In the genomic region with DNA sequence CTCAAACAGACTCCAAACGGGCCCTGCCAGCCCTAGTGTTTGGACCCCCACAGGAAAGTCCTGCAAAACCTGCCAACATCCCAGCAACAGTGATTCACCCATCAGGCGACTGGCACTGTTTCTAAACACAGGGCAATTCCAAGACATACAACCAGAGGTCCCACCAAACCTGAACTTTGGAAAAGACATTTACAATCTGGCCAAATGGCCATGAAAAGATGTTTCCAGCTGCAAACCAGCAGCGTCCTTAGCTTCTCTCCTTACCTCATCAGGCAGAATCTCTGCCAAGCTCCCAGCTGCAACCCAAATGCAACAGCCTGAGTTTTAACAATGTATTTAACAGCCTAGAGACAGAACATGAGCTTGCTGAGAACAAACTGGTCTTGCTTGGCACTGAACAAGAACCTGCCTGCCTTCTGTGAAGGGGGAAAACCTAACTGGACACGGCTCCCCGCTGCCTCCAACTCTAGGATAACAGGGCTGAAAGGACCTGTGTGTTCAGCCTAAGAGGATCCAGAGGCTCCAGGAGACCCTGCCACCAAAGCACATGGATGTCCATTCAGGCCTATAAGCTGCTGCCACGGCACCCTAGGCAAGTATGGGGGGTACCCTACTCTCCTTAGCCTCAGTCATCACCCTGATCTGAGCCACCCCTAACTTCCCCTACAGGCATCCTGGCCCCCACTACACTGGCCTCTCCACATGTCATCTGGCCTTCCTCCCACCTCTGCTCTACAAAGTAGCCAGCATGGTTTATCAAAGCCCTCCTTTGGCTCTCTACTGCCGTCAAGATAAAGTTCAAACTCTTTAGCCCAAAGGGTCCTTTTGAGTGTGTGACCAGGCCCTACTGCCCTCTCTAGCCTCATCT, we compare ENCODE assay signal across 11 cellular contexts. TPM values are rescaled to one million over a fixed set of nuclear protein-coding genes. Genes with fewer than 3 reads are reported as not detected.
DNase-seq lines count a peak whose midpoint lies in the region; ATAC-seq and TF ChIP-seq lines count a peak whose summit lies in the region.
"Had no signal": no experiment of that assay in that cellular context is flagged by ENCODE, and none has a peak within 500 bp of the region (broad histone marks: within the 10 kb centered on the region; RNA-seq: fewer than 3 reads in every experiment).

No MANE protein-coding gene starts in this region.

- POLR2A ChIA-PET in BJ (lab: Charles Lee), result interaction anchor here (0.8 kb wide), 1 partner anchor 276 kb away, joined by 3 read pairs; no protein-coding TSS in a partner anchor

- H3K4me3 ChIP-seq in BJ (ENCODE audit: low read depth, low read length), result no peak overlapping the region
- no peak overlapping the region for H3K4me3 ChIP-seq in esophagus muscularis mucosa
- no peak overlapping the region for H3K4me3 ChIP-seq in thyroid gland (replicated peaks in 1 of 3)
- H3K4me3 ChIP-seq: gastrocnemius medialis had no signal

- peak overlapping the region; percentile 16 for H3K27ac Mint-ChIP-seq in nephron progenitor cell

- no peak overlapping the region for H3K4me3 Mint-ChIP-seq in nephron progenitor cell

- TF ChIP-seq POLR2A in esophagus muscularis mucosa (IDR thresholded peaks at IDR 0.05; ENCODE audit: low read depth), result no peak
- TF ChIP-seq POLR2A in thyroid gland (IDR thresholded peaks at IDR 0.05), result no peak

- H3K27ac ChIP-seq in esophagus muscularis mucosa (replicated peaks in 1 of 4), result peak overlapping the region; percentile 75 to 96 (median 92)
- H3K27ac ChIP-seq in thyroid gland, result no peak overlapping the region

- peaks cover 6% of the 10 kb centered on the region for H3K36me3 Mint-ChIP-seq in nephron progenitor cell (ENCODE audit: low read depth)

- CTCF ChIA-PET in BJ (lab: Yijun Ruan, JAX), result interaction anchor here (0.6 to 1.7 kb wide), 4 partner anchors 10 to 554 kb away, joined by 3 read pairs; no protein-coding TSS in a partner anchor

- TF ChIP-seq EP300 in esophagus muscularis mucosa (IDR thresholded peaks at IDR 0.05), result no peak

- peaks cover 32% of the 10 kb centered on the region for H3K4me1 Mint-ChIP-seq in nephron progenitor cell

- ATAC-seq in HG03565 (IDR thresholded peaks at IDR 0.05; ENCODE audit: unreplicated experiment) (peak; percentile 7), GM18502 (IDR thresholded peaks at IDR 0.05; ENCODE audit: poor library complexity, unreplicated experiment) (no peak), HG03139 (IDR thresholded peaks at IDR 0.05; ENCODE audit: unreplicated experiment) (no peak)

- H3K9me3 ChIP-seq in esophagus muscularis mucosa, result no peaks in the 10 kb centered on the region
- no peaks in the 10 kb centered on the region for H3K9me3 ChIP-seq in thyroid gland
- H3K9me3 ChIP-seq: gastrocnemius medialis had no signal

- DNase-seq in BJ (ENCODE audit: low read depth), result peak; percentile 73
- DNase-seq in esophagus muscularis mucosa (ENCODE audit: extremely low spot score), result no peak
- no peak for DNase-seq in nephron progenitor cell
- no peak for DNase-seq in thyroid gland
- DNase-seq in NCI-H146 treated with DMSO at 0.1 percent for 48 hours (lab: John Stamatoyannopoulos, UW; ENCODE audit: unreplicated experiment), result no peak
- DNase-seq: NCI-H2029 treated with DMSO at 0.1 percent for 48 hours; stimulated activated CD4-positive, alpha-beta T cell treated with anti-CD3 and anti-CD28 coated beads, Interleukin-4, amount 100 ng/mL, for 4 hours had no signal

- H3K4me1 ChIP-seq in esophagus muscularis mucosa (peaks cover 84 to 95% (median 88%) of the 10 kb centered on the region in 4 donors), thyroid gland (peaks cover 22 to 44% of the 10 kb centered on the region in 2 donors)

- H3K36me3 ChIP-seq in BJ (ENCODE audit: control insufficient read depth, insufficient read depth, low read length), result peaks cover 12% of the 10 kb centered on the region
- peaks cover 0 to 14% (median 12%) of the 10 kb centered on the region in 4 donors for H3K36me3 ChIP-seq in esophagus muscularis mucosa
- H3K36me3 ChIP-seq in thyroid gland, result peaks cover 3 to 7% of the 10 kb centered on the region in 2 donors
- H3K36me3 ChIP-seq: gastrocnemius medialis had no signal

- no peaks in the 10 kb centered on the region for H3K9me3 Mint-ChIP-seq in nephron progenitor cell

- TF ChIP-seq CTCF in BJ (IDR thresholded peaks at IDR 0.05; ENCODE audit: insufficient read depth, low read depth, low read length) (peak; percentile 28; the same call in 1 of the 2 replicates), esophagus muscularis mucosa (IDR thresholded peaks at IDR 0.05) (peak; percentile 27 to 44 (median 28)), nephron progenitor cell (IDR thresholded peaks at IDR 0.05) (no peak), thyroid gland (IDR thresholded peaks at IDR 0.05) (no peak)

- WGBS in esophagus muscularis mucosa, result 29% methylated on average over 4 of the region's 7 CpGs
- 69 to 88% methylated on average over 4 to 7 of the region's 7 CpGs for WGBS in thyroid gland, 2 donors

- peaks cover 9% of the 10 kb centered on the region for H3K27me3 Mint-ChIP-seq in nephron progenitor cell (ENCODE audit: low read depth, poor library complexity)

- no peaks in the 10 kb centered on the region for H3K27me3 ChIP-seq in BJ (ENCODE audit: control insufficient read depth, insufficient read depth, low read length)
- H3K27me3 ChIP-seq in esophagus muscularis mucosa, result no peaks in the 10 kb centered on the region
- H3K27me3 ChIP-seq in thyroid gland, result no peaks in the 10 kb centered on the region
- H3K27me3 ChIP-seq: gastrocnemius medialis had no signal

- intact Hi-C loops in esophagus muscularis mucosa (cut with DNase I) (no loop called here), thyroid gland (cut with DNase I) (no loop called here)

RNA-seq across cellular contexts. Expression of a gene that starts 5.6 kb away (rescaled TPM):
- 372 and 435 TPM in 2 replicates for polyA plus RNA-seq in BJ (2011; rRNA removed)
- polyA minus RNA-seq in BJ (2011; rRNA and poly(A)+ RNA removed), result 131 and 175 TPM in 2 replicates
- total RNA-seq in esophagus muscularis mucosa, result 10 to 100 TPM; 28.8 to 44.7 (median 30.8) TPM
- 10 to 100 TPM; 21.3 to 32.0 (median 29.6) TPM for total RNA-seq in thyroid gland

RNA-seq across cellular contexts. Expression of a gene that starts 35.5 kb away (rescaled TPM):
- polyA plus RNA-seq in BJ (2011; rRNA removed), result 17.1 and 31.0 TPM in 2 replicates
- 36.3 and 48.2 TPM in 2 replicates for polyA minus RNA-seq in BJ (2011; rRNA and poly(A)+ RNA removed)
- total RNA-seq in esophagus muscularis mucosa (100 to 1,000 TPM in 3 of 4 donors, 10 to 100 TPM in 1; 59.4 to 199 (median 134) TPM), thyroid gland (10 to 100 TPM in 2 of 4 donors, 1 to 10 TPM in 2; 6.0 to 25.4 (median 13.3) TPM)

Comparison
In these comparisons a context has a peak if more than half of its experiments do, and no peak if none do; other contexts are left out.
1. CTCF ChIP-seq: peak in BJ (single experiment) and esophagus muscularis mucosa (3 of 3); none in nephron progenitor cell (single experiment) and thyroid gland (0 of 6).
2. H3K27ac ChIP-seq: peak in esophagus muscularis mucosa (4 of 4); none in thyroid gland (0 of 3).